2 cellular contexts compared by ENCODE assay signal in genomic region chr2:85066006-85066405, GRCh38.
TF ChIP-seq lines count a peak whose summit lies in the region.

No MANE protein-coding gene starts in this region.

TF ChIP-seq in HepG2, 621 proteins besides CTCF, POLR2A, EP300 and RAD21:
- TF ChIP-seq HOMEZ (CRISPR knock-in tag; IDR thresholded peaks at IDR 0.05; ENCODE audit: low read depth) (no peak), GTF2F1 (IDR thresholded peaks at IDR 0.05; ENCODE audit: low read length) (no peak), ZFY (CRISPR knock-in tag; IDR thresholded peaks at IDR 0.05) (no peak), YY1 (IDR thresholded peaks at IDR 0.05; ENCODE audit: insufficient read depth, insufficient replicate concordance, low read depth, low read length) (no peak), PCBP2 (optimal IDR thresholded peaks at IDR 0.05; ENCODE audit: low read depth, low read length, poor library complexity, severe bottlenecking) (no peak), SNRNP70 (IDR thresholded peaks at IDR 0.05; ENCODE audit: low read depth, low read length) (no peak), NR0B2 (CRISPR knock-in tag; IDR thresholded peaks at IDR 0.05) (no peak), MEF2D (CRISPR knock-in tag; IDR thresholded peaks at IDR 0.05) (no peak), NR2F1 (CRISPR knock-in tag; IDR thresholded peaks at IDR 0.05) (no peak), ZNF761 (CRISPR knock-in tag; conservative IDR thresholded peaks at IDR 0.05) (no peak), ZNF564 (CRISPR knock-in tag; IDR thresholded peaks at IDR 0.05) (no peak), ZBTB42 (CRISPR knock-in tag; IDR thresholded peaks at IDR 0.05) (no peak), ZNF652 (CRISPR knock-in tag; IDR thresholded peaks at IDR 0.05; ENCODE audit: borderline replicate concordance, low read depth) (no peak), KLF16 (CRISPR knock-in tag; IDR thresholded peaks at IDR 0.05) (no peak), ZMAT3 (CRISPR knock-in tag; conservative IDR thresholded peaks at IDR 0.05) (no peak), ZNF317 (CRISPR knock-in tag; IDR thresholded peaks at IDR 0.05) (no peak), ZNF678 (CRISPR knock-in tag; IDR thresholded peaks at IDR 0.05) (no peak), ZNF546 (CRISPR knock-in tag; conservative IDR thresholded peaks at IDR 0.05) (no peak), ZNF724P (CRISPR knock-in tag; IDR thresholded peaks at IDR 0.05; ENCODE audit: borderline replicate concordance) (no peak), TSC22D2 (CRISPR knock-in tag; IDR thresholded peaks at IDR 0.05; ENCODE audit: borderline replicate concordance) (no peak)

TF ChIP-seq in K562, 482 proteins besides CTCF, POLR2A, EP300 and RAD21:
- TF ChIP-seq ZNF695 (CRISPR knock-in tag; IDR thresholded peaks at IDR 0.05) (no peak), HIVEP1 (CRISPR knock-in tag; IDR thresholded peaks at IDR 0.05) (no peak), RBM22 (IDR thresholded peaks at IDR 0.05; ENCODE audit: low read depth, low read length, poor library complexity, severe bottlenecking) (no peak), SMARCA4 (IDR thresholded peaks at IDR 0.05) (no peak), ZNF644 (tag; IDR thresholded peaks at IDR 0.05; ENCODE audit: low read depth) (no peak), CLOCK (CRISPR knock-in tag; IDR thresholded peaks at IDR 0.05; ENCODE audit: borderline replicate concordance) (no peak), ZNF165 (CRISPR knock-in tag; IDR thresholded peaks at IDR 0.05; ENCODE audit: borderline replicate concordance) (no peak), BRD4 (IDR thresholded peaks at IDR 0.05) (no peak), ZNF512 (tag; IDR thresholded peaks at IDR 0.05) (no peak), JUND (IDR thresholded peaks at IDR 0.05; ENCODE audit: borderline replicate concordance, low read depth, low read length) (no peak), JUND (tag; IDR thresholded peaks at IDR 0.05; ENCODE audit: borderline replicate concordance, low read depth, low read length) (no peak), RBM34 (IDR thresholded peaks at IDR 0.05; ENCODE audit: borderline replicate concordance, insufficient read depth, low read length) (no peak), ZNF785 (CRISPR knock-in tag; IDR thresholded peaks at IDR 0.05) (no peak), THAP7 (CRISPR knock-in tag; IDR thresholded peaks at IDR 0.05) (no peak), ARID4B (CRISPR knock-in tag; IDR thresholded peaks at IDR 0.05) (no peak), PHB (CRISPR knock-in tag; IDR thresholded peaks at IDR 0.05) (no peak), CEBPG (CRISPR knock-in tag; IDR thresholded peaks at IDR 0.05) (no peak), CEBPG (tag; conservative IDR thresholded peaks at IDR 0.05 in 1 of 2, IDR thresholded peaks at IDR 0.05 in 1 of 2) (no peak), SRSF1 (IDR thresholded peaks at IDR 0.05; ENCODE audit: low read depth, low read length) (no peak), CREBBP (IDR thresholded peaks at IDR 0.05; ENCODE audit: low read depth, low read length) (no peak), ATF7 (IDR thresholded peaks at IDR 0.05) (no peak), TRIM28 (IDR thresholded peaks at IDR 0.05) (no peak)
